Comparison of ENCODE assay signal across 1 cellular context in genomic region chr3:157088506-157089454, GRCh38.
TF ChIP-seq lines count a peak whose summit lies in the region.

No MANE protein-coding gene starts in this region.

TF ChIP-seq in HepG2, 621 proteins besides CTCF, POLR2A, EP300 and RAD21 (continued from another document and continues in another):
- TF ChIP-seq MED8 (CRISPR knock-in tag; IDR thresholded peaks at IDR 0.05; ENCODE audit: insufficient replicate concordance): peak; percentile 84
- no peak for TF ChIP-seq ZNF30 (CRISPR knock-in tag; IDR thresholded peaks at IDR 0.05)
- peak in 1 of 2 experiments; percentile 79; a peak in 1 of 4 replicates for TF ChIP-seq KLF16 (CRISPR knock-in tag; IDR thresholded peaks at IDR 0.05)
- peak; percentile 80 for TF ChIP-seq RBM39 (IDR thresholded peaks at IDR 0.05; ENCODE audit: low read depth, low read length, poor library complexity, severe bottlenecking)
- peak; percentile 92 for TF ChIP-seq HIVEP1 (CRISPR knock-in tag; IDR thresholded peaks at IDR 0.05)
- TF ChIP-seq ZNF704 (CRISPR knock-in tag; IDR thresholded peaks at IDR 0.05; ENCODE audit: borderline replicate concordance): peak; percentile 88; the same call in 1 of the 2 replicates
- TF ChIP-seq SIX4 (CRISPR knock-in tag; IDR thresholded peaks at IDR 0.05): no peak; the same call in 1 of the 2 replicates
- TF ChIP-seq KDM4B (CRISPR knock-in tag; IDR thresholded peaks at IDR 0.05): peak; percentile 76; the same call in 1 of the 2 replicates
- peak; percentile 26; the same call in 1 of the 2 replicates for TF ChIP-seq GPN1 (CRISPR knock-in tag; IDR thresholded peaks at IDR 0.05; ENCODE audit: borderline replicate concordance)
- TF ChIP-seq ZNF335 (CRISPR knock-in tag; IDR thresholded peaks at IDR 0.05): no peak; the same call in 1 of the 2 replicates
- TF ChIP-seq ZNF839 (CRISPR knock-in tag; IDR thresholded peaks at IDR 0.05; ENCODE audit: borderline replicate concordance): no peak
- TF ChIP-seq KLF11 (CRISPR knock-in tag; IDR thresholded peaks at IDR 0.05): no peak
- no peak for TF ChIP-seq SOX6 (IDR thresholded peaks at IDR 0.05)
- peak; percentile 84 for TF ChIP-seq SOX6 (CRISPR knock-in tag; IDR thresholded peaks at IDR 0.05)
- peak; percentile 88 for TF ChIP-seq MEIS1 (CRISPR knock-in tag; IDR thresholded peaks at IDR 0.05; ENCODE audit: borderline replicate concordance)
- TF ChIP-seq JDP2 (CRISPR knock-in tag; IDR thresholded peaks at IDR 0.05; ENCODE audit: borderline replicate concordance): no peak
- TF ChIP-seq ZNF720 (CRISPR knock-in tag; IDR thresholded peaks at IDR 0.05): no peak
- TF ChIP-seq AHR (CRISPR knock-in tag; IDR thresholded peaks at IDR 0.05): peak; percentile 51; the same call in 1 of the 2 replicates
- TF ChIP-seq ZNF263 (CRISPR knock-in tag; IDR thresholded peaks at IDR 0.05): peak; percentile 87
- peak; percentile 84 for TF ChIP-seq ZNF777 (CRISPR knock-in tag; IDR thresholded peaks at IDR 0.05)
- TF ChIP-seq ELF3 (CRISPR knock-in tag; IDR thresholded peaks at IDR 0.05): peak; percentile 62; the same call in 1 of the 2 replicates
- 0 out of 2 replicates have a peak, but pooled peaks have one; percentile 11 for TF ChIP-seq FOXA3 (CRISPR knock-in tag; IDR thresholded peaks at IDR 0.05)
- 0 out of 2 replicates have a peak, but pooled peaks have one; percentile 83 for TF ChIP-seq SETDB1 (CRISPR knock-in tag; IDR thresholded peaks at IDR 0.05; ENCODE audit: borderline replicate concordance)
- no peak for TF ChIP-seq HES4 (CRISPR knock-in tag; IDR thresholded peaks at IDR 0.05; ENCODE audit: borderline replicate concordance)
- 0 out of 2 replicates have a peak, but pooled peaks have one; percentile 13 for TF ChIP-seq ZNF17 (CRISPR knock-in tag; IDR thresholded peaks at IDR 0.05)
- TF ChIP-seq AKAP8 (CRISPR knock-in tag; IDR thresholded peaks at IDR 0.05): peak; percentile 53; the same call in 1 of the 2 replicates
- 0 out of 2 replicates have a peak, but pooled peaks have one; percentile 60 for TF ChIP-seq KLF15 (CRISPR knock-in tag; IDR thresholded peaks at IDR 0.05; ENCODE audit: borderline replicate concordance)
- 0 out of 2 replicates have a peak, but pooled peaks have one; percentile 50 for TF ChIP-seq PCBP1 (IDR thresholded peaks at IDR 0.05; ENCODE audit: borderline replicate concordance, low read depth, low read length)
- peak; percentile 97 for TF ChIP-seq BCL3 (CRISPR knock-in tag; IDR thresholded peaks at IDR 0.05)
- TF ChIP-seq TBP (CRISPR knock-in tag; IDR thresholded peaks at IDR 0.05): no peak
- TF ChIP-seq PHF21A (CRISPR knock-in tag; IDR thresholded peaks at IDR 0.05): peak; percentile 87
- TF ChIP-seq IRX3 (CRISPR knock-in tag; IDR thresholded peaks at IDR 0.05; ENCODE audit: borderline replicate concordance, low read depth): no peak
- TF ChIP-seq ETV5 (CRISPR knock-in tag; IDR thresholded peaks at IDR 0.05; ENCODE audit: borderline replicate concordance): peak; percentile 23
- TF ChIP-seq TEF (CRISPR knock-in tag; IDR thresholded peaks at IDR 0.05): peak; percentile 67
- TF ChIP-seq ZNF543 (CRISPR knock-in tag; IDR thresholded peaks at IDR 0.05): peak; percentile 95; the same call in 1 of the 2 replicates
- TF ChIP-seq FOXJ3 (CRISPR knock-in tag; IDR thresholded peaks at IDR 0.05; ENCODE audit: borderline replicate concordance): 0 out of 2 replicates have a peak, but pooled peaks have one; percentile 37
- TF ChIP-seq ATF5 (CRISPR knock-in tag; IDR thresholded peaks at IDR 0.05; ENCODE audit: low read depth): 0 out of 2 replicates have a peak, but pooled peaks have one; percentile 49
- peak; percentile 69 for TF ChIP-seq MXD3 (CRISPR knock-in tag; IDR thresholded peaks at IDR 0.05)
- TF ChIP-seq KLF12 (CRISPR knock-in tag; IDR thresholded peaks at IDR 0.05; ENCODE audit: borderline replicate concordance): peak; percentile 47; the same call in 1 of the 2 replicates
- TF ChIP-seq LCORL (IDR thresholded peaks at IDR 0.05): no peak
- peak; percentile 29; the same call in 1 of the 2 replicates for TF ChIP-seq LCORL (CRISPR knock-in tag; IDR thresholded peaks at IDR 0.05)
- TF ChIP-seq STAT6 (CRISPR knock-in tag; IDR thresholded peaks at IDR 0.05; ENCODE audit: borderline replicate concordance): no peak; the same call in 1 of the 2 replicates
- no peak for TF ChIP-seq KDM1A (CRISPR knock-in tag; IDR thresholded peaks at IDR 0.05)
- peak; percentile 87; the same call in 1 of the 2 replicates for TF ChIP-seq TBX2 (CRISPR knock-in tag; IDR thresholded peaks at IDR 0.05; ENCODE audit: borderline replicate concordance)
- peak; percentile 57 for TF ChIP-seq NR2F6 (IDR thresholded peaks at IDR 0.05)
- no peak; the same call in 1 of the 2 replicates for TF ChIP-seq NR2F6 (CRISPR knock-in tag; IDR thresholded peaks at IDR 0.05)
- peak; percentile 98 for TF ChIP-seq ZNF224 (CRISPR knock-in tag; IDR thresholded peaks at IDR 0.05)
- 0 out of 2 replicates have a peak, but pooled peaks have one; percentile 39 for TF ChIP-seq ZBTB43 (CRISPR knock-in tag; conservative IDR thresholded peaks at IDR 0.05)
- peak; percentile 67 for TF ChIP-seq HNRNPLL (IDR thresholded peaks at IDR 0.05; ENCODE audit: low read depth, low read length, poor library complexity, severe bottlenecking)
- TF ChIP-seq ZNF407 (CRISPR knock-in tag; IDR thresholded peaks at IDR 0.05; ENCODE audit: not compliant biosample characterization): peak; percentile 90
- TF ChIP-seq HOXA9 (CRISPR knock-in tag; IDR thresholded peaks at IDR 0.05; ENCODE audit: borderline replicate concordance): peak; percentile 72; the same call in 1 of the 2 replicates
- no peak for TF ChIP-seq ZNF496 (CRISPR knock-in tag; IDR thresholded peaks at IDR 0.05; ENCODE audit: insufficient replicate concordance)
- TF ChIP-seq ZFP36L1 (CRISPR knock-in tag; IDR thresholded peaks at IDR 0.05): 0 out of 2 replicates have a peak, but pooled peaks have one; percentile 14
- peak; percentile 89 for TF ChIP-seq IKZF4 (CRISPR knock-in tag; IDR thresholded peaks at IDR 0.05; ENCODE audit: borderline replicate concordance, low read depth, not compliant biosample characterization)
